ENCODE assay signal across 13 cellular contexts in the genomic region with DNA sequence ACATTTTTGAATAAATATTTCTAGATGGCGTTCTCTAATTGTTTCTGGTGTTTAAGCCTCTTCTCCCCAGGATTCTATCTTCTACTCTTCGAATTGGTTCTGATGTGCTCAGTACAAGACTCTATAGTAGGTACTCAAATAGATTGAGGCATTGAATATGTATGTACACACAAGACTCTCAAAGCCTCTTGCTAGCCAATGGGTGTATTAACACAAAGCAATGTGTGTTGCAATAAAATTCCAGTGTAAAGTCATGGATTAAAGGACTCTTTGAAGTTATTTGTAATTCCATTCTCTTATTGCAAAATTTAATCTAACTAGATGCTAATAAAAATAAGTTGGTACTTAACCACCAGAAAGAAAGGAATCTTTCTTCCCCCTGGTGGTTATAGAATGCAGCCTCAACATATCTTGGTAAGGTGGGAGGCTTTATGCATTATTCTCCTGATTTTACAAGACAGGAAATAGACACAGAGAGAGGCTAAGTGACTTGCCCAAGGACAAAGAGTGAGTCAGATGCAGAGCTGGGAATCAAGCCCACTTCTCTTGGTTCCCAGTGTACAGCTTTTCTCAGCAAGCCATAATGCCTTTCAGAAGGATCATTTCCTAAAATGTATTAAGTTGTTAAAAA. TPM values are rescaled to one million over a fixed set of nuclear protein-coding genes. Genes with fewer than 3 reads are reported as not detected.
DNase-seq lines count a peak whose midpoint lies in the region; ATAC-seq, FAIRE-seq and TF ChIP-seq lines count a peak whose summit lies in the region.
"Had no signal": no experiment of that assay in that cellular context is flagged by ENCODE, and none has a peak within 500 bp of the region (broad histone marks: within the 10 kb centered on the region; RNA-seq: fewer than 3 reads in every experiment).

No MANE protein-coding gene starts in this region.

- H2BK12ac ChIP-seq in mesenchymal stem cell (ENCODE audit: low read length in 2 of 2), result no peak overlapping the region

- H3K79me1 ChIP-seq in mesenchymal stem cell (replicated peaks; ENCODE audit: low read length, poor library complexity, severe bottlenecking), result no peaks in the 10 kb centered on the region

- no peaks in the 10 kb centered on the region for H3K79me2 ChIP-seq in DND-41 (ENCODE audit: insufficient read depth, low read length)

- H4K20me1 ChIP-seq in DND-41 (ENCODE audit: insufficient read depth, low read length), result no peaks in the 10 kb centered on the region

- H3K14ac ChIP-seq in mesenchymal stem cell (ENCODE audit: low read length in 2 of 2), result no peak overlapping the region

- H3K23ac ChIP-seq in mesenchymal stem cell (ENCODE audit: low read length in 2 of 2), result no peak overlapping the region

- DNase-seq in DND-41 (no peak), M059J (ENCODE audit: low read depth) (peak; percentile 61), cardiac fibroblast (ENCODE audit: low read depth in 2 of 2) (peak; percentile 61), mesenchymal stem cell (peak; percentile 80), RCC 7860 (ENCODE audit: low spot score) (no peak), NCI-H187 treated with DMSO at 0.1 percent for 48 hours (lab: John Stamatoyannopoulos, UW) (no peak)
- no peak for DNase-seq in activated naive CD4-positive, alpha-beta T cell treated with anti-CD3 and anti-CD28 coated beads, Interleukin-2, amount 50 U/mL, for 72 hours (ENCODE audit: low spot score in 2 of 2)
- DNase-seq: colonic mucosa, H7, NCI-H2227 treated with DMSO at 0.1 percent for 48 hours, nephron progenitor cell, upper lobe of right lung had no signal

- H3K9me3 ChIP-seq in DND-41 (ENCODE audit: insufficient read depth, low read length, severe bottlenecking) (no peaks in the 10 kb centered on the region), mesenchymal stem cell (ENCODE audit: control insufficient read depth, low read length) (no peaks in the 10 kb centered on the region)
- H3K9me3 ChIP-seq: colonic mucosa, upper lobe of right lung had no signal

- no peak overlapping the region for H2AK5ac ChIP-seq in mesenchymal stem cell (ENCODE audit: low read length, severe bottlenecking)

- H4K8ac ChIP-seq in mesenchymal stem cell (ENCODE audit: low read length), result no peak overlapping the region

- H3K4me3 ChIP-seq in DND-41 (ENCODE audit: low read depth in 1 of 2, low read length in 2 of 2) (no peak overlapping the region), cardiac fibroblast (replicated peaks in 1 of 2; ENCODE audit: low read depth in 2 of 2, low read length in 2 of 2) (no peak overlapping the region), mesenchymal stem cell (ENCODE audit: insufficient read depth in 1 of 2, low read depth in 1 of 2, low read length in 2 of 2) (no peak overlapping the region)
- H3K4me3 ChIP-seq: colonic mucosa, upper lobe of right lung had no signal

- H3K27me3 ChIP-seq in DND-41 (ENCODE audit: insufficient read depth, low read length, poor library complexity), result no peaks in the 10 kb centered on the region
- no peaks in the 10 kb centered on the region for H3K27me3 ChIP-seq in mesenchymal stem cell (ENCODE audit: control insufficient read depth in 1 of 2, insufficient read depth in 1 of 2, low read length in 2 of 2)
- H3K27me3 ChIP-seq: colonic mucosa, upper lobe of right lung had no signal

- H3K9ac ChIP-seq in DND-41 (ENCODE audit: low read depth, low read length) (no peak overlapping the region), mesenchymal stem cell (ENCODE audit: low read length) (no peak overlapping the region)

- no peaks in the 10 kb centered on the region for H3K36me3 Mint-ChIP-seq in activated naive CD4-positive, alpha-beta T cell treated with anti-CD3 and anti-CD28 coated beads, Interleukin-2, amount 50 U/mL, for 72 hours

- no peak overlapping the region for H2BK15ac ChIP-seq in mesenchymal stem cell (ENCODE audit: low read depth, poor library complexity, severe bottlenecking)

- TF ChIP-seq CTCF in DND-41 (IDR thresholded peaks at IDR 0.05; ENCODE audit: borderline replicate concordance, extremely low read depth, low read length, poor library complexity, severe bottlenecking), result peak; percentile 41
- peak; percentile 19 for TF ChIP-seq CTCF in cardiac fibroblast (IDR thresholded peaks at IDR 0.05; ENCODE audit: low read depth, low read length)

- no peak overlapping the region for H4K91ac ChIP-seq in mesenchymal stem cell (ENCODE audit: low read length)

- no peak overlapping the region for H3K27ac Mint-ChIP-seq in activated naive CD4-positive, alpha-beta T cell treated with anti-CD3 and anti-CD28 coated beads, Interleukin-2, amount 50 U/mL, for 72 hours
- H3K27ac Mint-ChIP-seq: nephron progenitor cell had no signal

- no peak for FAIRE-seq in RCC 7860 (lab: Jason Lieb, UNC)

- H3K27ac ChIP-seq in DND-41 (ENCODE audit: low read length) (no peak overlapping the region), mesenchymal stem cell (ENCODE audit: low read length, poor library complexity, severe bottlenecking) (no peak overlapping the region)
- H3K27ac ChIP-seq: colonic mucosa, upper lobe of right lung had no signal

- no peak for ATAC-seq in DND-41 (ENCODE audit: insufficient read depth, low read depth)
- ATAC-seq in HG02840 (IDR thresholded peaks at IDR 0.05; ENCODE audit: low FRiP score, unreplicated experiment), result no peak
- no peak for ATAC-seq in activated naive CD4-positive, alpha-beta T cell treated with anti-CD3 and anti-CD28 coated beads, Interleukin-2, amount 50 U/mL, for 72 hours
- ATAC-seq: upper lobe of right lung had no signal

- peaks cover 8 to 12% of the 10 kb centered on the region in 2 donors for H3K9me3 Mint-ChIP-seq in activated naive CD4-positive, alpha-beta T cell treated with anti-CD3 and anti-CD28 coated beads, Interleukin-2, amount 50 U/mL, for 72 hours
- H3K9me3 Mint-ChIP-seq: nephron progenitor cell had no signal

- H3K18ac ChIP-seq in mesenchymal stem cell (ENCODE audit: low read depth in 1 of 2, low read length in 2 of 2), result no peak overlapping the region

- H3K4me2 ChIP-seq in DND-41 (ENCODE audit: insufficient read depth, low read length) (no peak overlapping the region), mesenchymal stem cell (ENCODE audit: low read length, poor library complexity, severe bottlenecking) (no peak overlapping the region)

- no CpG with 5 or more reads among the region's 2 CpGs for WGBS in mesenchymal stem cell

- no peak overlapping the region for H3K4ac ChIP-seq in mesenchymal stem cell (ENCODE audit: low read depth in 1 of 2, low read length in 2 of 2)

- H2AFZ ChIP-seq in DND-41 (ENCODE audit: low read depth, low read length) (no peak overlapping the region), mesenchymal stem cell (ENCODE audit: low read depth, low read length) (no peak overlapping the region)

- no peak overlapping the region for H2BK5ac ChIP-seq in mesenchymal stem cell (ENCODE audit: low read depth, low read length, poor library complexity, severe bottlenecking)

- H3K4me1 ChIP-seq in DND-41 (ENCODE audit: insufficient read depth, low read length) (no peaks in the 10 kb centered on the region), mesenchymal stem cell (ENCODE audit: control insufficient read depth, insufficient read depth, low read depth, low read length) (no peaks in the 10 kb centered on the region)
- H3K4me1 ChIP-seq: colonic mucosa, upper lobe of right lung had no signal

- no peak overlapping the region for H2BK120ac ChIP-seq in mesenchymal stem cell (ENCODE audit: low read depth, low read length)

- H3K36me3 ChIP-seq in DND-41 (ENCODE audit: insufficient read depth, low read length), result no peaks in the 10 kb centered on the region
- no peaks in the 10 kb centered on the region for H3K36me3 ChIP-seq in mesenchymal stem cell (ENCODE audit: control insufficient read depth in 1 of 2, insufficient read depth in 2 of 2, low read depth in 1 of 2, low read length in 2 of 2)
- H3K36me3 ChIP-seq: colonic mucosa, upper lobe of right lung had no signal

RNA-seq across cellular contexts. Expression of a gene that starts 18.1 kb away (rescaled TPM):
- 0.02 TPM in 1 of 2 replicates, not detected in the other for total RNA-seq in M059J (2014; rRNA removed; shearing (Covaris generic))
- polyA plus RNA-seq in mesenchymal stem cell (2013, experiment 1 of 2), result 0.65 TPM
- 0.56 TPM for polyA plus RNA-seq in mesenchymal stem cell (2013, experiment 2 of 2)
- not detected for total RNA-seq in activated naive CD4-positive, alpha-beta T cell treated with anti-CD3 and anti-CD28 coated beads, Interleukin-2, amount 50 U/mL, for 72 hours

Comparison
In these comparisons a context has a peak if more than half of its experiments do, and no peak if none do; other contexts are left out.
1. DNase-seq: peak in M059J (single experiment), cardiac fibroblast (2 of 2) and mesenchymal stem cell (single experiment); none in DND-41 (single experiment), RCC 7860 (single experiment), activated naive CD4-positive, alpha-beta T cell treated with anti-CD3 and anti-CD28 coated beads, Interleukin-2, amount 50 U/mL, for 72 hours (0 of 2) and NCI-H187 treated with DMSO at 0.1 percent for 48 hours (single experiment).